ENCODE assay signal across 27 cellular contexts in genomic region chr19:3296446-3296845, GRCh38.
"Had no signal": no experiment of that assay in that cellular context is flagged by ENCODE, and none has a peak within 500 bp of the region (broad histone marks: within the 10 kb centered on the region; RNA-seq: fewer than 3 reads in every experiment).

No MANE protein-coding gene starts in this region.

- H3K27ac ChIP-seq: stomach, suprapubic skin, testis, thoracic aorta, thyroid gland, tibial artery, tibial nerve, transverse colon, upper lobe of left lung, uterus, vagina had no signal

- H3K27me3 ChIP-seq: testis, thyroid gland, upper lobe of left lung, vagina had no signal

- H3K4me1 Mint-ChIP-seq: stimulated activated effector memory CD8-positive, alpha-beta T cell treated with anti-CD3 and anti-CD28 coated beads, Interleukin-12 subunit alpha, Interleukin-12 subunit beta, amount 100 ng/mL, for 72 hours; stimulated activated memory B cell treated with anti-CD40 and anti-IgM and Interleukin-4, amounts not matched to agents 10 μg/mL and 1 μg/mL and 100 μg/mL, for 72 hours; stimulated activated naive B cell treated with anti-CD40 and anti-IgM and Interleukin-4, amounts not matched to agents 10 μg/mL and 1 μg/mL and 100 μg/mL, for 72 hours; stimulated activated naive CD8-positive, alpha-beta T cell treated with anti-CD3 and anti-CD28 coated beads, Interleukin-15, amount 100 ng/mL, for 72 hours had no signal

- H3K4me1 ChIP-seq: stomach, suprapubic skin, testis, thyroid gland, tibial artery, tibial nerve, upper lobe of left lung, uterus, vagina had no signal

- DNase-seq: stimulated activated CD4-positive, alpha-beta T cell treated with anti-CD3 and anti-CD28 coated beads, Interleukin-2, amount 100 ng/mL, for 48 hours; stimulated activated CD4-positive, alpha-beta T cell treated with anti-CD3 and anti-CD28 coated beads, Interleukin-4, amount 100 ng/mL, for 1 hour; stimulated activated CD4-positive, alpha-beta T cell treated with anti-CD3 and anti-CD28 coated beads, Interleukin-4, amount 100 ng/mL, for 24 hours; stimulated activated CD4-positive, alpha-beta T cell treated with anti-CD3 and anti-CD28 coated beads, Interleukin-4, amount 100 ng/mL, for 4 hours; stimulated activated CD8-positive, alpha-beta memory T cell treated with anti-CD3 and anti-CD28 coated beads, Interleukin-4, amount 100 ng/mL, for 48 hours; stimulated activated naive B cell treated with anti-CD40 and anti-IgM and Interleukin-4, amounts not matched to agents 10 μg/mL and 1 μg/mL and 100 μg/mL, for 72 hours; stimulated activated naive CD4-positive, alpha-beta T cell; stimulated activated naive CD4-positive, alpha-beta T cell treated with Interleukin-2 at 50 U/mL for 16 hours; stimulated activated naive CD8-positive, alpha-beta T cell treated with anti-CD3 and anti-CD28 coated beads, Interleukin-15, amount 100 ng/mL, for 72 hours; stimulated activated naive CD8-positive, alpha-beta T cell treated with anti-CD3 and anti-CD28 coated beads, Interleukin-15, Interleukin-2, amounts not matched to agents 100 U/mL and 50 U/mL, for 24 hours; stomach; substantia nigra; testis; thyroid gland; tibial artery; transverse colon; trophoblast cell; upper lobe of left lung; uterus had no signal

- H3K4me3 Mint-ChIP-seq: stimulated activated effector memory CD8-positive, alpha-beta T cell treated with anti-CD3 and anti-CD28 coated beads, Interleukin-12 subunit alpha, Interleukin-12 subunit beta, amount 100 ng/mL, for 72 hours; stimulated activated memory B cell treated with anti-CD40 and anti-IgM and Interleukin-4, amounts not matched to agents 10 μg/mL and 1 μg/mL and 100 μg/mL, for 72 hours; stimulated activated naive B cell treated with anti-CD40 and anti-IgM and Interleukin-4, amounts not matched to agents 10 μg/mL and 1 μg/mL and 100 μg/mL, for 72 hours; stimulated activated naive CD8-positive, alpha-beta T cell treated with anti-CD3 and anti-CD28 coated beads, Interleukin-15, amount 100 ng/mL, for 72 hours; stimulated activated naive CD8-positive, alpha-beta T cell treated with anti-CD3 and anti-CD28 coated beads, Interleukin-15, Interleukin-2, amounts not matched to agents 100 ng/mL and 50 ng/mL, for 24 hours; type B pancreatic cell had no signal

- H3K9me3 ChIP-seq: stomach, suprapubic skin, testis, thoracic aorta, thyroid gland, tibial artery, tibial nerve, transverse colon, upper lobe of left lung, uterus, vagina had no signal

- H3K27ac Mint-ChIP-seq: stimulated activated effector memory CD8-positive, alpha-beta T cell treated with anti-CD3 and anti-CD28 coated beads, Interleukin-12 subunit alpha, Interleukin-12 subunit beta, amount 100 ng/mL, for 72 hours; stimulated activated memory B cell treated with anti-CD40 and anti-IgM and Interleukin-4, amounts not matched to agents 10 μg/mL and 1 μg/mL and 100 μg/mL, for 72 hours; stimulated activated naive B cell treated with anti-CD40 and anti-IgM and Interleukin-4, amounts not matched to agents 10 μg/mL and 1 μg/mL and 100 μg/mL, for 72 hours; stimulated activated naive CD8-positive, alpha-beta T cell treated with anti-CD3 and anti-CD28 coated beads, Interleukin-15, amount 100 ng/mL, for 72 hours; stimulated activated naive CD8-positive, alpha-beta T cell treated with anti-CD3 and anti-CD28 coated beads, Interleukin-15, Interleukin-2, amounts not matched to agents 100 ng/mL and 50 ng/mL, for 24 hours; type B pancreatic cell had no signal

- ATAC-seq: stimulated activated effector memory CD8-positive, alpha-beta T cell treated with anti-CD3 and anti-CD28 coated beads, Interleukin-12 subunit alpha, Interleukin-12 subunit beta, amount 100 ng/mL, for 72 hours; stimulated activated memory B cell treated with anti-CD40 and anti-IgM and Interleukin-4, amounts not matched to agents 10 μg/mL and 1 μg/mL and 100 μg/mL, for 72 hours; stimulated activated naive B cell treated with anti-CD40 and anti-IgM and Interleukin-4, amounts not matched to agents 10 μg/mL and 1 μg/mL and 100 μg/mL, for 72 hours; stimulated activated naive CD8-positive, alpha-beta T cell treated with anti-CD3 and anti-CD28 coated beads, Interleukin-15, amount 100 ng/mL, for 72 hours; stimulated activated naive CD8-positive, alpha-beta T cell treated with anti-CD3 and anti-CD28 coated beads, Interleukin-15, Interleukin-2, amounts not matched to agents 100 U/mL and 50 U/mL, for 24 hours had no signal

- H3K9me3 Mint-ChIP-seq: stimulated activated naive CD8-positive, alpha-beta T cell treated with anti-CD3 and anti-CD28 coated beads, Interleukin-15, amount 100 ng/mL, for 72 hours; stimulated activated naive CD8-positive, alpha-beta T cell treated with anti-CD3 and anti-CD28 coated beads, Interleukin-15, Interleukin-2, amounts not matched to agents 100 ng/mL and 50 ng/mL, for 24 hours; type B pancreatic cell had no signal

- H3K36me3 Mint-ChIP-seq: stimulated activated effector memory CD8-positive, alpha-beta T cell treated with anti-CD3 and anti-CD28 coated beads, Interleukin-12 subunit alpha, Interleukin-12 subunit beta, amount 100 ng/mL, for 72 hours; stimulated activated memory B cell treated with anti-CD40 and anti-IgM and Interleukin-4, amounts not matched to agents 10 μg/mL and 1 μg/mL and 100 μg/mL, for 72 hours; stimulated activated naive B cell treated with anti-CD40 and anti-IgM and Interleukin-4, amounts not matched to agents 10 μg/mL and 1 μg/mL and 100 μg/mL, for 72 hours; type B pancreatic cell had no signal

- H3K36me3 ChIP-seq: stomach, suprapubic skin, thoracic aorta, thyroid gland, tibial artery, tibial nerve, transverse colon, upper lobe of left lung, uterus, vagina had no signal

- H3K4me3 ChIP-seq: stomach, suprapubic skin, testis, thoracic aorta, thyroid gland, tibial artery, tibial nerve, transverse colon, upper lobe of left lung, uterus, vagina had no signal
